ENCODE assay signal across 32 cellular contexts in the genomic region with DNA sequence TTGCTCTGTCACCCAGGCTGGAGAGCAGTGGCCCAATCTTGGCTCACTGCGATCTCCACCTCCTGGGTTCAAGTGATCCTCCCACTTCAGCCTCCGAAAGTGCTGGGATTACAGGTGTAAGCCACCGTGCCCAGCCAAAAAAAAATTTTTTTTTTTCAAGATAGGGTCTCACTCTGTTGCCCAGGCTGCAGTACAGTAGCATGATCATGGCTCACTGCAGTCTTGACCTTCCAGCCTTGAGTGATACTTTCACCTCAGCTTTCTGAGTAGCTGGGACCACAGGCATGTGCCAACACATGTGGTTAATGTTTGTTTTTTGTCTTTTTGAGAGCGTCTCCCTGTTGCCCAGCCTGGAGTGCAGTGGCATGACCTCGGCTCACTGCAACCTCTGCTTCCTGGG. TPM values are rescaled to one million over a fixed set of nuclear protein-coding genes. Genes with fewer than 3 reads are reported as not detected.
"Had no signal": no experiment of that assay in that cellular context is flagged by ENCODE, and none has a peak within 500 bp of the region (broad histone marks: within the 10 kb centered on the region; RNA-seq: fewer than 3 reads in every experiment).

No MANE protein-coding gene starts in this region.

- H3K4me3 ChIP-seq: adrenal gland had no signal

- H3K27me3 ChIP-seq: adrenal gland, brain microvascular endothelial cell had no signal

- H3K27me3 Mint-ChIP-seq: activated CD4-positive, alpha-beta T cell treated with anti-CD3 and anti-CD28 coated beads, Interleukin-2, amount 10 ng/mL, durations not matched to agents 7 days and 5 days; activated T-cell treated with anti-CD3 and anti-CD28 coated beads, Interleukin-2, amount 50 U/mL, for 24 hours had no signal

- ATAC-seq: activated CD8-positive, alpha-beta T cell treated with anti-CD3 and anti-CD28 coated beads, Interleukin-2, amount 10 ng/mL, durations not matched to agents 7 days and 5 days; activated naive CD4-positive, alpha-beta T cell treated with anti-CD3 and anti-CD28 coated beads, Interleukin-2, amount 50 U/mL, for 72 hours; PC-3 had no signal

- H3K4me3 Mint-ChIP-seq: activated CD4-positive, alpha-beta T cell treated with anti-CD3 and anti-CD28 coated beads, Interleukin-2, amount 10 ng/mL, durations not matched to agents 7 days and 5 days; activated CD8-positive, alpha-beta T cell treated with anti-CD3 and anti-CD28 coated beads, Interleukin-2, amount 10 ng/mL, durations not matched to agents 7 days and 5 days; activated naive CD4-positive, alpha-beta T cell treated with anti-CD3 and anti-CD28 coated beads for 36 hours; activated T-cell treated with anti-CD3 and anti-CD28 coated beads, Interleukin-2, amount 50 U/mL, for 24 hours had no signal

- H3K27ac ChIP-seq: brain microvascular endothelial cell, WERI-Rb-1 had no signal

- H3K27ac Mint-ChIP-seq: activated CD4-positive, alpha-beta T cell treated with anti-CD3 and anti-CD28 coated beads, Interleukin-2, amount 10 ng/mL, durations not matched to agents 7 days and 5 days; activated CD8-positive, alpha-beta T cell treated with anti-CD3 and anti-CD28 coated beads, Interleukin-2, amount 10 ng/mL, durations not matched to agents 7 days and 5 days; activated naive CD4-positive, alpha-beta T cell treated with anti-CD3 and anti-CD28 coated beads for 36 hours; activated naive CD4-positive, alpha-beta T cell treated with anti-CD3 and anti-CD28 coated beads, Interleukin-2, amount 50 U/mL, for 72 hours; activated T-helper 2 cell treated with anti-CD3 and anti-CD28 coated beads, Interferon-gamma antibody, Interleukin-2, Interleukin-4, amounts not matched to agents 10 μg/mL and 5 μg/mL and 100 μg/mL, durations not matched to agents 14 hours and 24 hours and 36 hours had no signal

- FAIRE-seq: colon, RCC 7860 had no signal

- DNase-seq: activated CD4-positive, alpha-beta T cell treated with anti-CD3 and anti-CD28 coated beads, Interleukin-2, amount 10 ng/mL, durations not matched to agents 7 days and 5 days; activated CD4-positive, alpha-beta T cell treated with anti-CD3 and anti-CD28 coated beads, Interleukin-2, amount 50 U/mL, for 48 hours; activated CD8-positive, alpha-beta T cell treated with anti-CD3 and anti-CD28 coated beads, Interleukin-2, amount 10 ng/mL, durations not matched to agents 7 days and 5 days; activated gamma-delta T cell treated with Interleukin-2 at 50 U/mL for 16 hours; activated naive CD4-positive, alpha-beta T cell treated with anti-CD3 and anti-CD28 coated beads for 36 hours; activated T-cell treated with anti-CD3 and anti-CD28 coated beads, Interleukin-2, amount 50 U/mL, for 24 hours; adrenal gland; brain microvascular endothelial cell; central memory CD4-positive, alpha-beta T cell; MM.1S; NCI-H1092 treated with DMSO at 0.1 percent for 48 hours; NCI-H1417; NCI-H146; NCI-H187; NCI-H2029 treated with DMSO at 0.1 percent for 48 hours; NCI-H2107; NCI-H2171; NCI-H510A; NCI-H526; NCI-H748 treated with DMSO at 0.1 percent for 48 hours; NK-92 treated with Interleukin-12 subunit alpha and Interleukin-12 subunit beta, amount 100 ng/mL, for 24 hours; PC-3; Right ventricle myocardium superior; SW 1271; T-helper 1 cell; T1000; WERI-Rb-1 had no signal

- H3K36me3 ChIP-seq: brain microvascular endothelial cell had no signal

- H3K9me3 ChIP-seq: adrenal gland had no signal

- H3K9me3 Mint-ChIP-seq: activated CD4-positive, alpha-beta T cell treated with anti-CD3 and anti-CD28 coated beads, Interleukin-2, amount 10 ng/mL, durations not matched to agents 7 days and 5 days; activated naive CD4-positive, alpha-beta T cell treated with anti-CD3 and anti-CD28 coated beads for 36 hours; activated naive CD4-positive, alpha-beta T cell treated with anti-CD3 and anti-CD28 coated beads, Interleukin-2, amount 50 U/mL, for 72 hours; activated T-cell treated with anti-CD3 and anti-CD28 coated beads, Interleukin-2, amount 50 U/mL, for 24 hours; activated T-helper 2 cell treated with anti-CD3 and anti-CD28 coated beads, Interferon-gamma antibody, Interleukin-2, Interleukin-4, amounts not matched to agents 10 μg/mL and 5 μg/mL and 100 μg/mL, durations not matched to agents 14 hours and 24 hours and 36 hours had no signal

RNA-seq across cellular contexts. Expression of a gene that starts 18.8 kb away (rescaled TPM):
- total RNA-seq: activated CD4-positive, alpha-beta T cell treated with anti-CD3 and anti-CD28 coated beads, Interleukin-2, amount 10 ng/mL, durations not matched to agents 7 days and 5 days; activated CD8-positive, alpha-beta T cell treated with anti-CD3 and anti-CD28 coated beads, Interleukin-2, amount 10 ng/mL, durations not matched to agents 7 days and 5 days; activated naive CD4-positive, alpha-beta T cell treated with anti-CD3 and anti-CD28 coated beads for 36 hours; activated naive CD4-positive, alpha-beta T cell treated with anti-CD3 and anti-CD28 coated beads, Interleukin-2, amount 50 U/mL, for 72 hours; activated T-helper 2 cell treated with anti-CD3 and anti-CD28 coated beads, Interferon-gamma antibody, Interleukin-2, Interleukin-4, amounts not matched to agents 10 μg/mL and 5 μg/mL and 100 μg/mL, durations not matched to agents 14 hours and 24 hours and 36 hours; T-helper 2 cell treated with Interferon-gamma antibody and Interleukin-4, amounts not matched to agents 100 ng/mL and 5 ng/mL, for 36 hours had no signal
